Comparison of ENCODE assay signal across 8 cellular contexts in the genomic region with DNA sequence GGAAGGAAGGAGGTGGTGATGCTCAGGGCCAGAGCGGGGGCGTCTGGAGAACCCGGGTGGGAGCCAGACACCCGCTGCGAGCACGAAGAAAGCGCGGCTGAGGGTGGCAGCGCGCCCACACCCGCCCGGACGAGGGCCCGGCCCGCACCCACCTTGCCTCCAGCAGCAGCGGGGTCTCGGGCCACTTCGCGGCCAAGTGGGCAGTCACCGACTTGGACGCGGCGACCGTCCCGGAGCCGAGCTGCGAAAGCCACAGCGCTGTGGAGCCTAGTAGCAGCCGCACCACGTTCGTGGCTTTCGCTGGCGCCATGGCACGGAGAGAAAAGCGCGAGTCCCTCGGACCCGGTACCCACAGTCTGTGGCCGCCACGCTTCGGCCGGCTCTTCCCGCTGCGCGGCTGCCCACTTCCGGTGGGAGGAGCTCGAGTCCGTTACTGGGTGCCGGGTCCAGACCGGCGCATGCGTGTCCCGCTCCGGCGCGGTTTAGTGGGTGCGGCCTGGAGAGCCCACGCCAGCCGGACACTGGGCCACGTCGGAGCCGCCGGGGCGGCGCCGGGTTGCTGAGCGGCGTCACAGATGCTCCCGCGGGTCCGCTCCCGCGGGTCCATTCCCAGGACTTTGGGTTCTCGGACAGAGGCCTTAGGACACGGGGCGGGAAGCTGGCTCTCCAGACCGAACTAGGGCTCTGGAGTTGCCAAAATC. TPM values are rescaled to one million over a fixed set of nuclear protein-coding genes. Genes with fewer than 3 reads are reported as not detected.
DNase-seq lines count a peak whose midpoint lies in the region; ATAC-seq and TF ChIP-seq lines count a peak whose summit lies in the region.

A gene with protein sequence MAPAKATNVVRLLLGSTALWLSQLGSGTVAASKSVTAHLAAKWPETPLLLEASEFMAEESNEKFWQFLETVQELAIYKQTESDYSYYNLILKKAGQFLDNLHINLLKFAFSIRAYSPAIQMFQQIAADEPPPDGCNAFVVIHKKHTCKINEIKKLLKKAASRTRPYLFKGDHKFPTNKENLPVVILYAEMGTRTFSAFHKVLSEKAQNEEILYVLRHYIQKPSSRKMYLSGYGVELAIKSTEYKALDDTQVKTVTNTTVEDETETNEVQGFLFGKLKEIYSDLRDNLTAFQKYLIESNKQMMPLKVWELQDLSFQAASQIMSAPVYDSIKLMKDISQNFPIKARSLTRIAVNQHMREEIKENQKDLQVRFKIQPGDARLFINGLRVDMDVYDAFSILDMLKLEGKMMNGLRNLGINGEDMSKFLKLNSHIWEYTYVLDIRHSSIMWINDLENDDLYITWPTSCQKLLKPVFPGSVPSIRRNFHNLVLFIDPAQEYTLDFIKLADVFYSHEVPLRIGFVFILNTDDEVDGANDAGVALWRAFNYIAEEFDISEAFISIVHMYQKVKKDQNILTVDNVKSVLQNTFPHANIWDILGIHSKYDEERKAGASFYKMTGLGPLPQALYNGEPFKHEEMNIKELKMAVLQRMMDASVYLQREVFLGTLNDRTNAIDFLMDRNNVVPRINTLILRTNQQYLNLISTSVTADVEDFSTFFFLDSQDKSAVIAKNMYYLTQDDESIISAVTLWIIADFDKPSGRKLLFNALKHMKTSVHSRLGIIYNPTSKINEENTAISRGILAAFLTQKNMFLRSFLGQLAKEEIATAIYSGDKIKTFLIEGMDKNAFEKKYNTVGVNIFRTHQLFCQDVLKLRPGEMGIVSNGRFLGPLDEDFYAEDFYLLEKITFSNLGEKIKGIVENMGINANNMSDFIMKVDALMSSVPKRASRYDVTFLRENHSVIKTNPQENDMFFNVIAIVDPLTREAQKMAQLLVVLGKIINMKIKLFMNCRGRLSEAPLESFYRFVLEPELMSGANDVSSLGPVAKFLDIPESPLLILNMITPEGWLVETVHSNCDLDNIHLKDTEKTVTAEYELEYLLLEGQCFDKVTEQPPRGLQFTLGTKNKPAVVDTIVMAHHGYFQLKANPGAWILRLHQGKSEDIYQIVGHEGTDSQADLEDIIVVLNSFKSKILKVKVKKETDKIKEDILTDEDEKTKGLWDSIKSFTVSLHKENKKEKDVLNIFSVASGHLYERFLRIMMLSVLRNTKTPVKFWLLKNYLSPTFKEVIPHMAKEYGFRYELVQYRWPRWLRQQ (N-terminal part only) (minus strand): TSS at position 399 of the 701 bp plus-strand sequence. CDS start 89 bp downstream, at position 310.

- peak within 1 kb of the TSS; percentile 75 for H3K4me3 Mint-ChIP-seq in T-helper 2 cell treated with Interferon-gamma antibody and Interleukin-4, amounts not matched to agents 5 μg/mL and 100 μg/mL, for 36 hours

- ATAC-seq in GM18511 (IDR thresholded peaks at IDR 0.05; ENCODE audit: unreplicated experiment): peak; percentile 96
- ATAC-seq in HG02885 (IDR thresholded peaks at IDR 0.05; ENCODE audit: poor library complexity, unreplicated experiment): peak; percentile 96

- H3K27me3 Mint-ChIP-seq in T-helper 2 cell treated with Interferon-gamma antibody and Interleukin-4, amounts not matched to agents 5 μg/mL and 100 μg/mL, for 36 hours (ENCODE audit: low read depth): peaks cover 22% of the 10 kb centered on the region

- peaks cover 6% of the 10 kb centered on the region for H3K9me3 Mint-ChIP-seq in T-helper 2 cell treated with Interferon-gamma antibody and Interleukin-4, amounts not matched to agents 5 μg/mL and 100 μg/mL, for 36 hours

- TF ChIP-seq CTCF in AG09319 (IDR thresholded peaks at IDR 0.05; ENCODE audit: low read depth, low read length): no peak

- DNase-seq in AG09319 (ENCODE audit: extremely low read depth, low read depth): peak; percentile 89
- peak; percentile 97 for DNase-seq in NCI-H146 (lab: John Stamatoyannopoulos, UW)
- peak; percentile 44 for DNase-seq in T-helper 2 cell treated with Interferon-gamma antibody and Interleukin-4, amounts not matched to agents 5 μg/mL and 100 μg/mL, for 36 hours (ENCODE audit: low spot score)
- DNase-seq in epithelial cell of prostate (ENCODE audit: low read depth, low spot score): peak; percentile 55
- DNase-seq in mesenteric fat pad (ENCODE audit: low spot score): peak; percentile 98
- peak; percentile 93 for DNase-seq in superior temporal gyrus (ENCODE audit: extremely low spot score)

- H3K36me3 Mint-ChIP-seq in T-helper 2 cell treated with Interferon-gamma antibody and Interleukin-4, amounts not matched to agents 5 μg/mL and 100 μg/mL, for 36 hours (ENCODE audit: low read depth): no peaks in the 10 kb centered on the region

- H3K27ac Mint-ChIP-seq in T-helper 2 cell treated with Interferon-gamma antibody and Interleukin-4, amounts not matched to agents 5 μg/mL and 100 μg/mL, for 36 hours: no peak within 1 kb of the TSS

- H3K4me1 Mint-ChIP-seq in T-helper 2 cell treated with Interferon-gamma antibody and Interleukin-4, amounts not matched to agents 5 μg/mL and 100 μg/mL, for 36 hours (ENCODE audit: low read depth): no peaks in the 10 kb centered on the region

- peak within 1 kb of the TSS; percentile 75 for H3K27ac ChIP-seq in epithelial cell of prostate

RNA-seq across cellular contexts. Expression of the gene that starts here (rescaled TPM):
- total RNA-seq in mesenteric fat pad: 32.4 TPM

Comparison
In these comparisons a context has a peak if more than half of its experiments do, and no peak if none do; other contexts are left out.
1. Peak in every context shown above with its lines: DNase-seq, ATAC-seq and H3K27ac ChIP-seq.
2. DNase-seq: peak in every context shown above with its lines; median percentile 98 in mesenteric fat pad; 97 in NCI-H146; 93 in superior temporal gyrus; 89 in AG09319; 55 in epithelial cell of prostate; 44 in T-helper 2 cell treated with Interferon-gamma antibody and Interleukin-4, amounts not matched to agents 5 μg/mL and 100 μg/mL, for 36 hours.